ENCODE assay signal across 18 cellular contexts in the genomic region with DNA sequence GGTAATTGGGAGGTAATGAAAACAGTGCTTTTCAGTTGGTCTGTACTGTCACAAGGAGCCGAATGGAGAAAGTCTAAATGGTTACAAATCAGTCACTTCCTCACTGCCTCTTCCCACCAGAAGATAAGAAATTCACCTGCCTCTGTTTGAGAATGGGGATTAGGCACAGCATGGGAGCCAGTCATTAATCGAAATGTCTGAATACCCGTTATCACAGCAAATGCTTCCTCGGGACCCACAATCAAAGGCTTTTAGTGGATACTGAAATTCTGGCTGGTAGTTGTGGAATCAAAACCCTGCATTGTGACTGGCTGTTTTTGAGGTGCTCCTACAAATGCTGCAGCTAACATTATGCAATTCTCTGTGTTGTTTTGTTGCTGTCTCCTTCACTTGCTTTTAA.
DNase-seq lines count a peak whose midpoint lies in the region; ATAC-seq and TF ChIP-seq lines count a peak whose summit lies in the region.
"Had no signal": no experiment of that assay in that cellular context is flagged by ENCODE, and none has a peak within 500 bp of the region (broad histone marks: within the 10 kb centered on the region; RNA-seq: fewer than 3 reads in every experiment).

No MANE protein-coding gene starts in this region.

- H3K27ac ChIP-seq in HUES48 (ENCODE audit: low read depth, low read length) = peak overlapping the region; percentile 40
- no peak overlapping the region for H3K27ac ChIP-seq in iPS-20b (ENCODE audit: low read length)
- no peak overlapping the region for H3K27ac ChIP-seq in breast epithelium
- H3K27ac ChIP-seq in Peyer's patch = no peak overlapping the region
- H3K27ac ChIP-seq: C4-2B, KMS-11 had no signal

- peaks cover 3% of the 10 kb centered on the region; the same call in 1 of the 2 replicates for H3K9me3 Mint-ChIP-seq in WTC11
- H3K9me3 Mint-ChIP-seq: CD4-positive, alpha-beta T cell; H9 had no signal

- H3K9ac ChIP-seq in HUES48 (ENCODE audit: low read depth, low read length) (no peak overlapping the region), iPS-20b (ENCODE audit: low read depth, low read length) (no peak overlapping the region)
- H3K9ac ChIP-seq: KMS-11 had no signal

- POLR2A ChIA-PET in WTC11 (lab: Charles Lee) = no interaction called here

- H3K27me3 Mint-ChIP-seq in WTC11 (ENCODE audit: low read depth) = no peaks in the 10 kb centered on the region; the same call in 1 of the 2 replicates

- H3K27me3 ChIP-seq in HUES48 (ENCODE audit: control insufficient read depth, insufficient read depth, low read length) (no peaks in the 10 kb centered on the region), iPS-20b (ENCODE audit: insufficient read depth, low read length) (no peaks in the 10 kb centered on the region), breast epithelium (no peaks in the 10 kb centered on the region), Peyer's patch (no peaks in the 10 kb centered on the region)

- no peak overlapping the region for H3K4me3 Mint-ChIP-seq in WTC11
- H3K4me3 Mint-ChIP-seq: CD4-positive, alpha-beta T cell; H9 had no signal

- H3K36me3 ChIP-seq in HUES48 (ENCODE audit: control insufficient read depth, insufficient read depth, low read length) (no peaks in the 10 kb centered on the region), iPS-20b (ENCODE audit: insufficient read depth, low read depth, low read length) (no peaks in the 10 kb centered on the region), breast epithelium (no peaks in the 10 kb centered on the region), Peyer's patch (no peaks in the 10 kb centered on the region)

- H3K9me3 ChIP-seq in HUES48 (ENCODE audit: control insufficient read depth, insufficient read depth, low read length) = no peaks in the 10 kb centered on the region
- no peaks in the 10 kb centered on the region for H3K9me3 ChIP-seq in iPS-20b (ENCODE audit: insufficient read depth, low read depth, low read length)
- H3K9me3 ChIP-seq in breast epithelium = no peaks in the 10 kb centered on the region
- H3K9me3 ChIP-seq in Peyer's patch = no peaks in the 10 kb centered on the region
- H3K9me3 ChIP-seq: Caco-2 had no signal

- CTCF ChIA-PET in WTC11 (lab: Charles Lee) = no interaction called here

- TF ChIP-seq CTCF in WTC11 (IDR thresholded peaks at IDR 0.05) (no peak), breast epithelium (IDR thresholded peaks at IDR 0.05) (no peak), Peyer's patch (IDR thresholded peaks at IDR 0.05) (no peak)

- H3K4me1 ChIP-seq in HUES48 (ENCODE audit: control insufficient read depth, insufficient read depth, low read length) = peaks cover 30% of the 10 kb centered on the region
- peaks cover 23% of the 10 kb centered on the region for H3K4me1 ChIP-seq in iPS-20b (ENCODE audit: insufficient read depth, low read length)
- no peaks in the 10 kb centered on the region for H3K4me1 ChIP-seq in breast epithelium
- no peaks in the 10 kb centered on the region for H3K4me1 ChIP-seq in Peyer's patch
- H3K4me1 ChIP-seq: Caco-2 had no signal

- ATAC-seq in WTC11 (peak; percentile 12; the same call in 1 of the 2 replicates), HG02981 (IDR thresholded peaks at IDR 0.05; ENCODE audit: unreplicated experiment) (no peak)

- H3K4me1 Mint-ChIP-seq in WTC11 = peaks cover 55% of the 10 kb centered on the region

- TF ChIP-seq POLR2A in breast epithelium (IDR thresholded peaks at IDR 0.05) = no peak
- TF ChIP-seq POLR2A in Peyer's patch (IDR thresholded peaks at IDR 0.05) = no peak

- peak overlapping the region; percentile 23; the same call in 1 of the 2 replicates for H3K27ac Mint-ChIP-seq in WTC11
- H3K27ac Mint-ChIP-seq: CD4-positive, alpha-beta T cell; H9 had no signal

- H3K36me3 Mint-ChIP-seq in WTC11 = no peaks in the 10 kb centered on the region

- H3K4me3 ChIP-seq in HUES48 (ENCODE audit: low read depth, low read length) (no peak overlapping the region), iPS-20b (ENCODE audit: low read length) (0 out of 2 replicates have a peak overlapping the region, but pooled peaks have one; percentile 16), breast epithelium (no peak overlapping the region), Peyer's patch (no peak overlapping the region)

- intact Hi-C loops in breast epithelium (cut with DNase I; ENCODE audit: low total_unique reads) = loop anchor here (5.0 kb wide), 1 partner anchor 306 kb away; no protein-coding TSS in a partner anchor

- no peak for DNase-seq in WTC11 (ENCODE audit: low spot score)
- DNase-seq in breast epithelium (ENCODE audit: low spot score in 2 of 2) = no peak
- no peak for DNase-seq in Peyer's patch
- no peak for DNase-seq in NCI-H526 (lab: John Stamatoyannopoulos, UW)
- DNase-seq: ACHN; AML-193; Caco-2; CD4-positive, alpha-beta T cell; DMS153; DMS79; GDM1; GOT3; H9 had no signal

TF ChIP-seq in WTC11, 78 proteins besides CTCF, POLR2A, EP300 and RAD21 (continues in another document):
- TF ChIP-seq ZBTB21 (CRISPR knock-in tag; IDR thresholded peaks at IDR 0.05; ENCODE audit: borderline replicate concordance) (no peak), NFYB (CRISPR knock-in tag; conservative IDR thresholded peaks at IDR 0.05; ENCODE audit: low read depth) (no peak), ZNF671 (CRISPR knock-in tag; IDR thresholded peaks at IDR 0.05) (no peak), JAZF1 (CRISPR knock-in tag; IDR thresholded peaks at IDR 0.05) (no peak), ATF1 (CRISPR knock-in tag; IDR thresholded peaks at IDR 0.05) (no peak), SMAD4 (CRISPR knock-in tag; IDR thresholded peaks at IDR 0.05) (no peak), ZNF138 (CRISPR knock-in tag; conservative IDR thresholded peaks at IDR 0.05) (no peak), IRF2 (CRISPR knock-in tag; IDR thresholded peaks at IDR 0.05; ENCODE audit: borderline replicate concordance, low read depth) (no peak)
- TF ChIP-seq, protein P1, sequence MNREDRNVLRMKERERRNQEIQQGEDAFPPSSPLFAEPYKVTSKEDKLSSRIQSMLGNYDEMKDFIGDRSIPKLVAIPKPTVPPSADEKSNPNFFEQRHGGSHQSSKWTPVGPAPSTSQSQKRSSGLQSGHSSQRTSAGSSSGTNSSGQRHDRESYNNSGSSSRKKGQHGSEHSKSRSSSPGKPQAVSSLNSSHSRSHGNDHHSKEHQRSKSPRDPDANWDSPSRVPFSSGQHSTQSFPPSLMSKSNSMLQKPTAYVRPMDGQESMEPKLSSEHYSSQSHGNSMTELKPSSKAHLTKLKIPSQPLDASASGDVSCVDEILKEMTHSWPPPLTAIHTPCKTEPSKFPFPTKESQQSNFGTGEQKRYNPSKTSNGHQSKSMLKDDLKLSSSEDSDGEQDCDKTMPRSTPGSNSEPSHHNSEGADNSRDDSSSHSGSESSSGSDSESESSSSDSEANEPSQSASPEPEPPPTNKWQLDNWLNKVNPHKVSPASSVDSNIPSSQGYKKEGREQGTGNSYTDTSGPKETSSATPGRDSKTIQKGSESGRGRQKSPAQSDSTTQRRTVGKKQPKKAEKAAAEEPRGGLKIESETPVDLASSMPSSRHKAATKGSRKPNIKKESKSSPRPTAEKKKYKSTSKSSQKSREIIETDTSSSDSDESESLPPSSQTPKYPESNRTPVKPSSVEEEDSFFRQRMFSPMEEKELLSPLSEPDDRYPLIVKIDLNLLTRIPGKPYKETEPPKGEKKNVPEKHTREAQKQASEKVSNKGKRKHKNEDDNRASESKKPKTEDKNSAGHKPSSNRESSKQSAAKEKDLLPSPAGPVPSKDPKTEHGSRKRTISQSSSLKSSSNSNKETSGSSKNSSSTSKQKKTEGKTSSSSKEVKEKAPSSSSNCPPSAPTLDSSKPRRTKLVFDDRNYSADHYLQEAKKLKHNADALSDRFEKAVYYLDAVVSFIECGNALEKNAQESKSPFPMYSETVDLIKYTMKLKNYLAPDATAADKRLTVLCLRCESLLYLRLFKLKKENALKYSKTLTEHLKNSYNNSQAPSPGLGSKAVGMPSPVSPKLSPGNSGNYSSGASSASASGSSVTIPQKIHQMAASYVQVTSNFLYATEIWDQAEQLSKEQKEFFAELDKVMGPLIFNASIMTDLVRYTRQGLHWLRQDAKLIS (CRISPR knock-in tag; IDR thresholded peaks at IDR 0.05; ENCODE audit: borderline replicate concordance) = no peak
- TF ChIP-seq, protein P2, sequence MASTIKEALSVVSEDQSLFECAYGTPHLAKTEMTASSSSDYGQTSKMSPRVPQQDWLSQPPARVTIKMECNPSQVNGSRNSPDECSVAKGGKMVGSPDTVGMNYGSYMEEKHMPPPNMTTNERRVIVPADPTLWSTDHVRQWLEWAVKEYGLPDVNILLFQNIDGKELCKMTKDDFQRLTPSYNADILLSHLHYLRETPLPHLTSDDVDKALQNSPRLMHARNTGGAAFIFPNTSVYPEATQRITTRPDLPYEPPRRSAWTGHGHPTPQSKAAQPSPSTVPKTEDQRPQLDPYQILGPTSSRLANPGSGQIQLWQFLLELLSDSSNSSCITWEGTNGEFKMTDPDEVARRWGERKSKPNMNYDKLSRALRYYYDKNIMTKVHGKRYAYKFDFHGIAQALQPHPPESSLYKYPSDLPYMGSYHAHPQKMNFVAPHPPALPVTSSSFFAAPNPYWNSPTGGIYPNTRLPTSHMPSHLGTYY (CRISPR knock-in tag; IDR thresholded peaks at IDR 0.05) = no peak
- TF ChIP-seq, protein P3, sequence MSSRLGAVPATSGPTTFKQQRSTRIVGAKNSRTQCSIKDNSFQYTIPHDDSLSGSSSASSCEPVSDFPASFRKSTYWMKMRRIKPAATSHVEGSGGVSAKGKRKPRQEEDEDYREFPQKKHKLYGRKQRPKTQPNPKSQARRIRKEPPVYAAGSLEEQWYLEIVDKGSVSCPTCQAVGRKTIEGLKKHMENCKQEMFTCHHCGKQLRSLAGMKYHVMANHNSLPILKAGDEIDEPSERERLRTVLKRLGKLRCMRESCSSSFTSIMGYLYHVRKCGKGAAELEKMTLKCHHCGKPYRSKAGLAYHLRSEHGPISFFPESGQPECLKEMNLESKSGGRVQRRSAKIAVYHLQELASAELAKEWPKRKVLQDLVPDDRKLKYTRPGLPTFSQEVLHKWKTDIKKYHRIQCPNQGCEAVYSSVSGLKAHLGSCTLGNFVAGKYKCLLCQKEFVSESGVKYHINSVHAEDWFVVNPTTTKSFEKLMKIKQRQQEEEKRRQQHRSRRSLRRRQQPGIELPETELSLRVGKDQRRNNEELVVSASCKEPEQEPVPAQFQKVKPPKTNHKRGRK (CRISPR knock-in tag; IDR thresholded peaks at IDR 0.05; ENCODE audit: borderline replicate concordance) = no peak
